ENCODE assay signal across 8 cellular contexts in the genomic region with DNA sequence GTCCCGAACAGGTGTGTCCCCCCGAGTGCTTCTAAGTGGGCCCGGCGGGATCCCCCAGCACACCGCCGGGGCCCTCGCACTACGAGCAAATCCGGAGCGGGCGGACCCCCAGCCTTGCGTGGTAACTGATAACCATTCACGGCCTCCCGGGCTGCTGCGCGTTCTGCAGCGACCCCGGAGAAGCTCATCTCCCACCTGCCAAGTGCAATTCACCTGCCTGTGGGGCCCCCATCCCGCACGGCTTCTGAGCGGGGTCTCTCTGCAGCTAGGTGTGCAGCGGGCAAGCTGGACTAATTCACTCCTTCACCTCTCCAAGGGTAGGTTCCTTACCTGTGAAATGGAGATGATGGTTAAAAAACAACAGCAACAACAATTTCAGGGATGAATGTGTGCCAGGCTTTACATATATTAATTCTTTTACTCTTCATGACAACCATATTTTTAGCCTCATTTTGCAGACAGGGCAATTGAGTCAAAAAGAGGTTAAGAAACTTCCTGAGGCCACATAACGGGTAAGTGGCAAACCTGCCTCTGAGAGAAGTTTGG. TPM values are rescaled to one million over a fixed set of nuclear protein-coding genes. Genes with fewer than 3 reads are reported as not detected.
A peak's percentile ranks its signal among the peaks of the same experiment; 100 is the strongest.
DNase-seq lines count a peak whose midpoint lies in the region; ATAC-seq and TF ChIP-seq lines count a peak whose summit lies in the region.

No MANE protein-coding gene starts in this region.

- TF ChIP-seq CTCF in LNCaP clone FGC (IDR thresholded peaks at IDR 0.05; ENCODE audit: control insufficient read depth, extremely low read depth, insufficient read depth) (no peak), dorsolateral prefrontal cortex (IDR thresholded peaks at IDR 0.05 in 54 of 56, conservative IDR thresholded peaks at IDR 0.05 in 2 of 56; ENCODE audit: low read depth in 1 of 56, partially characterized antibody in 56 of 56) (no peak), osteoblast (IDR thresholded peaks at IDR 0.05; ENCODE audit: extremely low read depth, low read depth, low read length) (no peak)

- H3K27me3 ChIP-seq in dorsolateral prefrontal cortex (no peaks in the 10 kb centered on the region), osteoblast (ENCODE audit: insufficient read depth, low read length) (peaks cover 12% of the 10 kb centered on the region)

- peak overlapping the region; percentile 88 for H3K4me2 ChIP-seq in osteoblast (ENCODE audit: insufficient read depth, low read length)

- H4K20me1 ChIP-seq in osteoblast (ENCODE audit: insufficient read depth, low read length): no peaks in the 10 kb centered on the region

- H3K4me3 ChIP-seq in LNCaP clone FGC (ENCODE audit: low read depth, low read length): peak overlapping the region; percentile 67
- peak overlapping the region; percentile 53 to 86 (median 73) for H3K4me3 ChIP-seq in dorsolateral prefrontal cortex
- H3K4me3 ChIP-seq in osteoblast (ENCODE audit: insufficient read depth, low read length): peak overlapping the region; percentile 72

- no peaks in the 10 kb centered on the region for H3K36me3 ChIP-seq in osteoblast (ENCODE audit: insufficient read depth, low read length)

- peak; percentile 69 for DNase-seq in NCI-H748 (lab: John Stamatoyannopoulos, UW; ENCODE audit: unreplicated experiment)
- no peak for DNase-seq in NCI-H748 treated with DMSO at 0.1 percent for 48 hours (lab: John Stamatoyannopoulos, UW)
- DNase-seq in LNCaP clone FGC (ENCODE audit: low read depth): no peak
- DNase-seq in dorsolateral prefrontal cortex: no peak
- peak; percentile 26 for DNase-seq in osteoblast (ENCODE audit: insufficient read length, low spot score, missing footprints)
- DNase-seq in HuH-7 (ENCODE audit: low spot score): no peak
- no peak for DNase-seq in H4 (ENCODE audit: low spot score)

- H2AFZ ChIP-seq in osteoblast (ENCODE audit: low read length): peak overlapping the region; percentile 6

- H3K79me2 ChIP-seq in osteoblast (ENCODE audit: insufficient read depth, low read length): peaks cover 35% of the 10 kb centered on the region

- no peaks in the 10 kb centered on the region for H3K9me3 ChIP-seq in osteoblast (ENCODE audit: low read depth, low read length)

- H3K4me1 ChIP-seq in osteoblast (ENCODE audit: insufficient read depth, low read length): peaks cover 14% of the 10 kb centered on the region

- H3K27ac ChIP-seq in dorsolateral prefrontal cortex (peak overlapping the region in 30 of 59 donors; percentile 2 to 81 (median 54)), osteoblast (ENCODE audit: low read depth, low read length) (no peak overlapping the region)

- intact Hi-C loops in dorsolateral prefrontal cortex (cut with DNase I): loop anchor here (2.0 to 5.0 kb wide), 2 partner anchors 95 to 98 kb away; no protein-coding TSS in a partner anchor

- ATAC-seq in GM21786 (IDR thresholded peaks at IDR 0.05; ENCODE audit: unreplicated experiment): no peak

RNA-seq across cellular contexts. Expression of a gene that starts 0.6 kb away (rescaled TPM):
- total RNA-seq in dorsolateral prefrontal cortex (100 to 1,000 TPM in 1 of 120 experiments, 10 to 100 TPM in 119; 28.4 to 104 (median 51.6) TPM), osteoblast (0.88 and 1.4 TPM in 2 replicates)
- 3.5 and 4.0 TPM in 2 replicates for total RNA-seq in H4 (2014; rRNA removed; shearing (Covaris generic))

Comparison
In these comparisons a context has a peak if more than half of its experiments do, and no peak if none do; other contexts are left out.
1. DNase-seq: peak in NCI-H748 (single experiment) and osteoblast (single experiment); none in NCI-H748 treated with DMSO at 0.1 percent for 48 hours (single experiment), LNCaP clone FGC (single experiment), dorsolateral prefrontal cortex (0 of 10), HuH-7 (single experiment) and H4 (single experiment).
2. Peak in every context shown above with its lines, with median percentiles within 50 percentile points of each other: H3K4me3 ChIP-seq.